In the genomic region with DNA sequence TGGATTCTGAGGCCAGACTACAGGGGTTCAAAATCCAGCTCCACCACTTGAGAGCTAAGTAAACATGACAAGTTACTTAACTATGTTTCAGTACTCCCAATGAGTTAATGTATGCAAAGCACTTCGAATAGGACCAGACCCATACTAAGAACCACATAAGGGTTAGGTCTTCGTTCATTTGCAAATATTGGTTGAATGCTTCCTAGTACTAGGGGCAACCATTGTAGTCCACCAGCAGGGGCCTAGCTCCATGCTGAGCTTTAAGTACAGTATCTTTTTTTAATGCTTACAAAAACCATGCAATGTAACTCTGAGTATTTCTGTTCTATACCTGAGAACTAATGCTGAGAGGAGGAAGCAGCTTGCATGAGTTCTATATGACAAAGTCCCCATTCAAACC, we compare ENCODE assay signal across 24 cellular contexts.
"Had no signal": no experiment of that assay in that cellular context is flagged by ENCODE, and none has a peak within 500 bp of the region (broad histone marks: within the 10 kb centered on the region; RNA-seq: fewer than 3 reads in every experiment).

No MANE protein-coding gene starts in this region.

- H3K27me3 ChIP-seq: colonic mucosa, esophagus muscularis mucosa, foreskin keratinocyte, gastroesophageal sphincter, ovary, right lobe of liver, tibial nerve, upper lobe of right lung, uterus had no signal

- H3K27ac Mint-ChIP-seq: dendritic cell treated with granulocyte-macrophage colony-stimulating factor and Interleukin-4, amounts not matched to agents 40 ng/mL and 50 ng/mL, for 4 days; memory B cell; natural killer cell; stimulated activated naive B cell treated with anti-CD40 and anti-IgM and Interleukin-4, amounts not matched to agents 10 μg/mL and 1 μg/mL and 100 μg/mL, for 72 hours; stimulated activated naive CD8-positive, alpha-beta T cell treated with anti-CD3 and anti-CD28 coated beads, Interleukin-15, Interleukin-2, amounts not matched to agents 100 ng/mL and 50 ng/mL, for 24 hours had no signal

- DNase-seq: colonic mucosa; effector CD8-positive, alpha-beta T cell; foreskin keratinocyte; hypothalamus; natural killer cell; occipital lobe; ovary; posterior cingulate gyrus; psoas muscle; right lobe of liver; small intestine; stimulated activated CD4-positive, alpha-beta T cell treated with anti-CD3 and anti-CD28 coated beads, Interleukin-15, amount 100 ng/mL, for 24 hours; stimulated activated CD4-positive, alpha-beta T cell treated with anti-CD3 and anti-CD28 coated beads, Interleukin-2, amount 100 ng/mL, for 48 hours; stimulated activated naive B cell treated with anti-CD40 and anti-IgM and Interleukin-4, amounts not matched to agents 10 μg/mL and 1 μg/mL and 100 μg/mL, for 72 hours; upper lobe of right lung; uterus had no signal

- H3K27ac ChIP-seq: colonic mucosa, esophagus muscularis mucosa, foreskin keratinocyte, gastroesophageal sphincter, ovary, psoas muscle, right lobe of liver, thoracic aorta, tibial nerve, upper lobe of right lung, uterus had no signal

- H3K36me3 Mint-ChIP-seq: memory B cell; natural killer cell; stimulated activated naive B cell treated with anti-CD40 and anti-IgM and Interleukin-4, amounts not matched to agents 10 μg/mL and 1 μg/mL and 100 μg/mL, for 72 hours had no signal

- H3K9me3 Mint-ChIP-seq: dendritic cell treated with granulocyte-macrophage colony-stimulating factor and Interleukin-4, amounts not matched to agents 40 ng/mL and 50 ng/mL, for 4 days; natural killer cell; stimulated activated naive CD8-positive, alpha-beta T cell treated with anti-CD3 and anti-CD28 coated beads, Interleukin-15, Interleukin-2, amounts not matched to agents 100 ng/mL and 50 ng/mL, for 24 hours had no signal

- H3K4me3 ChIP-seq: colonic mucosa, esophagus muscularis mucosa, gastroesophageal sphincter, lung, ovary, psoas muscle, right lobe of liver, thoracic aorta, tibial nerve, upper lobe of right lung, uterus had no signal

- H3K4me3 Mint-ChIP-seq: dendritic cell treated with granulocyte-macrophage colony-stimulating factor and Interleukin-4, amounts not matched to agents 40 ng/mL and 50 ng/mL, for 4 days; memory B cell; natural killer cell; stimulated activated naive B cell treated with anti-CD40 and anti-IgM and Interleukin-4, amounts not matched to agents 10 μg/mL and 1 μg/mL and 100 μg/mL, for 72 hours; stimulated activated naive CD8-positive, alpha-beta T cell treated with anti-CD3 and anti-CD28 coated beads, Interleukin-15, Interleukin-2, amounts not matched to agents 100 ng/mL and 50 ng/mL, for 24 hours had no signal

- H3K36me3 ChIP-seq: colonic mucosa, esophagus muscularis mucosa, gastroesophageal sphincter, ovary, right lobe of liver, thoracic aorta, tibial nerve, upper lobe of right lung, uterus had no signal

- H3K4me1 Mint-ChIP-seq: memory B cell; natural killer cell; stimulated activated naive B cell treated with anti-CD40 and anti-IgM and Interleukin-4, amounts not matched to agents 10 μg/mL and 1 μg/mL and 100 μg/mL, for 72 hours had no signal

- H3K4me1 ChIP-seq: colonic mucosa, foreskin keratinocyte, psoas muscle, right lobe of liver, upper lobe of right lung, uterus had no signal

- ATAC-seq: foreskin keratinocyte; gastroesophageal sphincter; natural killer cell; psoas muscle; right lobe of liver; stimulated activated naive B cell treated with anti-CD40 and anti-IgM and Interleukin-4, amounts not matched to agents 10 μg/mL and 1 μg/mL and 100 μg/mL, for 72 hours; upper lobe of right lung had no signal

- H3K27me3 Mint-ChIP-seq: dendritic cell treated with granulocyte-macrophage colony-stimulating factor and Interleukin-4, amounts not matched to agents 40 ng/mL and 50 ng/mL, for 4 days; stimulated activated naive B cell treated with anti-CD40 and anti-IgM and Interleukin-4, amounts not matched to agents 10 μg/mL and 1 μg/mL and 100 μg/mL, for 72 hours; stimulated activated naive CD8-positive, alpha-beta T cell treated with anti-CD3 and anti-CD28 coated beads, Interleukin-15, Interleukin-2, amounts not matched to agents 100 ng/mL and 50 ng/mL, for 24 hours had no signal

- H3K9me3 ChIP-seq: colonic mucosa, ovary, psoas muscle, right lobe of liver, tibial nerve, upper lobe of right lung, uterus had no signal
